18 cellular contexts compared by ENCODE assay signal in the genomic region with DNA sequence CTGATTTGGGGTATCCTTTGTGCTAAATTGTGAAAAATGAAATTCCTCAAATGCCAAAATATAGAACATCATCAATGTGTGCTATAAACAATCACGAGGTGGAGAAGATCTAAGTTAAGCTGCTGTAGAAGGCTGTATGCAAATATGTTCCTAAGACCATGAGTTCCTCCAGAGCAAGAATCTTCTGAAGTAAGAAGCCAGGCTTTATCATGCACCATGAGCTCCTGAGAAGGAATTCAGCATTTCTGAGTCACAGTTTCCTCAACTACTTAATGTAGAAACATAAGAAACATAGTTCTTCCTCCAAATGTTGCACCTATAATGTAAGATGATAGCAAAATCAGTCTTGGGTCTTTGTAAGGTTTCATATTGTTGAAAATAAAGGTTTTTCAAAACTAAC.
A peak's percentile ranks its signal among the peaks of the same experiment; 100 is the strongest.
DNase-seq lines count a peak whose midpoint lies in the region; ATAC-seq and TF ChIP-seq lines count a peak whose summit lies in the region.
"Had no signal": no experiment of that assay in that cellular context is flagged by ENCODE, and none has a peak within 500 bp of the region (broad histone marks: within the 10 kb centered on the region; RNA-seq: fewer than 3 reads in every experiment).

No MANE protein-coding gene starts in this region.

- TF ChIP-seq CTCF in epithelial cell of esophagus (IDR thresholded peaks at IDR 0.05; ENCODE audit: insufficient read depth, low read depth, low read length, missing control alignments) (no peak), uterus (IDR thresholded peaks at IDR 0.05) (no peak)

- DNase-seq in ELR (ENCODE audit: low read depth) (peak; percentile 3), amniotic epithelial cell (ENCODE audit: low read depth) (peak; percentile 41), epithelial cell of esophagus (ENCODE audit: low read depth) (peak; percentile 22), renal cortical epithelial cell (ENCODE audit: low read depth) (peak; percentile 5), Right ventricle myocardium inferior (ENCODE audit: missing footprints) (no peak), uterus (no peak), HuH-7 (ENCODE audit: low spot score) (no peak), DMS53 treated with DMSO at 0.1 percent for 48 hours (lab: John Stamatoyannopoulos, UW; ENCODE audit: unreplicated experiment) (no peak)
- DNase-seq: Caco-2, Karpas-422, MM.1S, NCI-H1105 treated with DMSO at 0.1 percent for 48 hours, NCI-H187 treated with DMSO at 0.1 percent for 48 hours, NCI-H2171 treated with DMSO at 0.1 percent for 48 hours, NCI-H510A treated with DMSO at 0.1 percent for 48 hours, Peyer's patch, SIG-M5 had no signal

- no peaks in the 10 kb centered on the region for H3K9me3 ChIP-seq in uterus
- H3K9me3 ChIP-seq: Caco-2, Peyer's patch had no signal

- TF ChIP-seq POLR2A in uterus (IDR thresholded peaks at IDR 0.05), result no peak

- H3K4me1 ChIP-seq in uterus, result no peaks in the 10 kb centered on the region
- H3K4me1 ChIP-seq: Caco-2, Peyer's patch had no signal

- intact Hi-C loops in Right ventricle myocardium inferior (cut with DNase I), result loop anchor here (5.0 kb wide), 2 partner anchors 518 to 1098 kb away; no protein-coding TSS in a partner anchor
- intact Hi-C loops in uterus (cut with DNase I; ENCODE audit: low total_unique reads), result no loop called here

- no peak overlapping the region for H3K27ac ChIP-seq in uterus
- H3K27ac ChIP-seq: HL-60, Peyer's patch had no signal

- no peak for ATAC-seq in Right ventricle myocardium inferior

- H3K27me3 ChIP-seq in uterus, result no peaks in the 10 kb centered on the region
- H3K27me3 ChIP-seq: Peyer's patch had no signal

- no peak overlapping the region for H3K4me3 ChIP-seq in epithelial cell of esophagus (ENCODE audit: low read length)
- H3K4me3 ChIP-seq in uterus, result no peak overlapping the region
- H3K4me3 ChIP-seq: Peyer's patch had no signal

- no peaks in the 10 kb centered on the region for H3K36me3 ChIP-seq in uterus
- H3K36me3 ChIP-seq: Peyer's patch had no signal

Comparison
In these comparisons a context has a peak if more than half of its experiments do, and no peak if none do; other contexts are left out.
1. DNase-seq: peak in ELR (single experiment), amniotic epithelial cell (single experiment), epithelial cell of esophagus (single experiment) and renal cortical epithelial cell (single experiment); none in Right ventricle myocardium inferior (single experiment), uterus (0 of 2), HuH-7 (single experiment) and DMS53 treated with DMSO at 0.1 percent for 48 hours (single experiment).